ENCODE assay signal across 8 cellular contexts in the genomic region with DNA sequence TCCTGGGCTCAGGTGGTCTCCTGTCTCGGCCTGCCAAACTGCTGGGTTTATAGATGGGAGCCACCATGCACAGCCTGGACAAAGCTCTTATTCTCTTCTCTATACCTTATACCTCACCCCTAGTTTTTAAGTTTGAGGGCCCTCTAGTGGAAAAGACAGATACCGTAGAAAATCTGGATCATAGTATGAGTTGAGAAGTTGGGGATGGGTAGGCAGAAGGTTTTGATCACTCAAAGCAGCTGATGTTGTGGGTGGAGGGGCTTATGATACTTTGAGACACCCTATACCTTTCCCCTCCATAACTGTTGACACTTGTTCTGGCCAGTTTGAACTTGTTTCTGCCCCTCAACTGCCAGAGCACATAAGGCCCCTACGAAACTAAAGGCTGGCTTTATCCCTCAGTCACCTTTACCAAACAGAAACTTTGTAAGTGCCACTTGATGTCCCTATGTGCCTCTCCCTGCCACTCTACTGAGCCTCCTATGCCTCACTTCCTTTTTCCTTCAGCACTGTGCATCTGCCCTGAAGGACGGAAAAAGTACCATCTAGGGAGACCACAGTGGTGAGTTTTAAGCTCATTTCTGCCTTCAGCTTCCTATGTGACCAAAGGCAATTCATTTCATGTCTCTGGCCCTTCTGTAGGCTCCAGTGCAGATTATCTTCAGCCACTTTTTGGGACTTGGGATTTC. TPM values are rescaled to one million over a fixed set of nuclear protein-coding genes. Genes with fewer than 3 reads are reported as not detected.
DNase-seq lines count a peak whose midpoint lies in the region; ATAC-seq lines count a peak whose summit lies in the region.

No MANE protein-coding gene starts in this region.

- peaks cover 3% of the 10 kb centered on the region; the same call in 1 of the 2 replicates for H3K36me3 ChIP-seq in SJCRH30

- DNase-seq in activated naive CD4-positive, alpha-beta T cell treated with anti-CD3 and anti-CD28 coated beads for 36 hours: no peak
- no peak for DNase-seq in activated naive CD4-positive, alpha-beta T cell treated with Interleukin-2 at 50 U/mL for 16 hours
- DNase-seq in SJCRH30: peak; percentile 26 to 80
- peak; percentile 60 for DNase-seq in germinal center (ENCODE audit: low spot score)
- DNase-seq in inferior parietal cortex (ENCODE audit: extremely low spot score): no peak
- DNase-seq in left colon: no peak

- no peaks in the 10 kb centered on the region for H3K36me3 Mint-ChIP-seq in activated naive CD4-positive, alpha-beta T cell treated with anti-CD3 and anti-CD28 coated beads for 36 hours (ENCODE audit: low read depth)

- H3K27me3 Mint-ChIP-seq in activated naive CD4-positive, alpha-beta T cell treated with anti-CD3 and anti-CD28 coated beads for 36 hours (ENCODE audit: low read depth): no peaks in the 10 kb centered on the region

- peaks cover 70% of the 10 kb centered on the region for H3K4me1 Mint-ChIP-seq in activated naive CD4-positive, alpha-beta T cell treated with anti-CD3 and anti-CD28 coated beads for 36 hours (ENCODE audit: low read depth)

- H3K4me3 Mint-ChIP-seq in activated naive CD4-positive, alpha-beta T cell treated with anti-CD3 and anti-CD28 coated beads for 36 hours: no peak overlapping the region

- peak overlapping the region; percentile 57 for H3K27ac Mint-ChIP-seq in activated naive CD4-positive, alpha-beta T cell treated with anti-CD3 and anti-CD28 coated beads for 36 hours

- H3K27ac ChIP-seq in SJCRH30: 0 out of 2 replicates have a peak overlapping the region, but pooled peaks have one; percentile 1

- H3K9me3 ChIP-seq in SJCRH30 (replicated peaks): no peaks in the 10 kb centered on the region; the same call in 1 of the 2 replicates

- no peaks in the 10 kb centered on the region for H3K27me3 ChIP-seq in SJCRH30

- intact Hi-C loops in activated naive CD4-positive, alpha-beta T cell treated with anti-CD3 and anti-CD28 coated beads for 36 hours (cut with micrococcal nuclease): loop anchor here (1.0 to 5.0 kb wide), 3 partner anchors 29 to 89 kb away; partner anchors contain the start of gene RALY
- intact Hi-C loops in left colon (cut with DNase I, micrococcal nuclease): no loop called here

- CTCF ChIA-PET in activated naive CD4-positive, alpha-beta T cell treated with anti-CD3 and anti-CD28 coated beads for 36 hours (lab: Charles Lee): interaction anchor here (0.6 to 1.9 kb wide), 9 partner anchors 10 to 107 kb away, joined by 3 to 7 read pairs (median 3); partner anchors contain the start of gene RALY

- ATAC-seq in HG03066 (IDR thresholded peaks at IDR 0.05; ENCODE audit: low read depth, unreplicated experiment) (peak; percentile 50), left colon (no peak), HG02571 (IDR thresholded peaks at IDR 0.05; ENCODE audit: unreplicated experiment) (no peak)

- H3K9me3 Mint-ChIP-seq in activated naive CD4-positive, alpha-beta T cell treated with anti-CD3 and anti-CD28 coated beads for 36 hours: no peaks in the 10 kb centered on the region

- H3K4me1 ChIP-seq in SJCRH30: peaks cover 43% of the 10 kb centered on the region

- H3K4me3 ChIP-seq in SJCRH30: no peak overlapping the region

RNA-seq across cellular contexts. Expression of gene RALY, which starts 28.6 kb away (rescaled TPM):
- total RNA-seq in activated naive CD4-positive, alpha-beta T cell treated with anti-CD3 and anti-CD28 coated beads for 36 hours: 100 to 1,000 TPM; 137 to 139 TPM
- 162 and 172 TPM in 2 replicates for total RNA-seq in SJCRH30 (2014; rRNA removed; shearing (Covaris generic))
- 100 to 1,000 TPM; 190 to 191 TPM for total RNA-seq in left colon

Comparison
In these comparisons a context has a peak if more than half of its experiments do, and no peak if none do; other contexts are left out.
1. DNase-seq: peak in SJCRH30 (2 of 2) and germinal center (single experiment); none in activated naive CD4-positive, alpha-beta T cell treated with anti-CD3 and anti-CD28 coated beads for 36 hours (single experiment), activated naive CD4-positive, alpha-beta T cell treated with Interleukin-2 at 50 U/mL for 16 hours (single experiment), inferior parietal cortex (single experiment) and left colon (0 of 2).